11 cellular contexts compared by ENCODE assay signal in the genomic region with DNA sequence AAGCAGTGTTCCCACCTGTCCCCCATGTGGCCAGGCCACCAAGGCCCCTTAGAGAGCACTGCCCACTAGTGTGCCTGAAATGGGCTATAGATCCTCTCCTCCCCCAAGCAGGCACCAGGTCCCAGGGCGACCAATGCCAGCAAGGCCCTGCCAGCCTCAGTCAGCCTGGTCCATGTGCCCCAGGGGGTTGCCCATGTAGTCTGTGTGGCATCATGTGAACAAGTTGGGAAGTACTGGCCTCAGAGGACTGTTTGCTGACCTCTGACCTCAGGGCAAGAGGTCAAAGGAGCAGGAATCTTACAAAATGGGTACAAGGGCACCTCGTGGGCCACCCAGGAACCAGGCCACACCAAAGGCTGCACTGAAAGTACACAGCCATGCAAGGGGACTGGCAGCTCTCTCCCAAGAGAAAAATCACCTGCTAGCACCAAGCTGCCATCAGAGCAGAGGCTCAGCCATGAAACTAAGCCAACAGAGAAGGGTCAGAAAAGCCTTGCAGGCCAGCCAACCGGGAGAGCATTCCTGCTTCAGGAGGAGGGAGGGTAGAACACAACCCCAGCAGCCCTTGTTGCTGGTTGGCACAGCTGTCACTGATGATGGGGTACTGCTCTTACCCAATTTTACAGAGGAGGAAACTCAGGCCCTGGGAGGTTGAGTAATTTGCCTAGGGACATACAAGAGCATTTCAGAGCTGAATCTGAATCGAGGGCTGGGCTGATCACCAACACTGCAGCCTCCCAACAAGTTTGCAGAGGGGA. TPM values are rescaled to one million over a fixed set of nuclear protein-coding genes. Genes with fewer than 3 reads are reported as not detected.
A peak's percentile ranks its signal among the peaks of the same experiment; 100 is the strongest.
DNase-seq lines count a peak whose midpoint lies in the region; ATAC-seq and TF ChIP-seq lines count a peak whose summit lies in the region.
"Had no signal": no experiment of that assay in that cellular context is flagged by ENCODE, and none has a peak within 500 bp of the region (broad histone marks: within the 10 kb centered on the region; RNA-seq: fewer than 3 reads in every experiment).

No MANE protein-coding gene starts in this region.

- H3K27ac Mint-ChIP-seq in activated CD8-positive, alpha-beta T cell treated with anti-CD3 and anti-CD28 coated beads for 36 hours: peak overlapping the region; percentile 69
- no peak overlapping the region for H3K27ac Mint-ChIP-seq in Calu3 (ENCODE audit: unreplicated experiment)

- CTCF ChIA-PET in activated CD8-positive, alpha-beta T cell treated with anti-CD3 and anti-CD28 coated beads for 36 hours (lab: Charles Lee): interaction anchor here (1.2 to 1.8 kb wide), 3 partner anchors 13 to 45 kb away, joined by 3 to 5 read pairs (median 3); no protein-coding TSS in a partner anchor
- CTCF ChIA-PET in Calu3 (lab: Charles Lee): no interaction called here

- H3K9me3 ChIP-seq in right atrium auricular region: no peaks in the 10 kb centered on the region

- peaks cover 15% of the 10 kb centered on the region for H3K4me1 Mint-ChIP-seq in activated CD8-positive, alpha-beta T cell treated with anti-CD3 and anti-CD28 coated beads for 36 hours (ENCODE audit: low read depth)
- peaks cover 39% of the 10 kb centered on the region for H3K4me1 Mint-ChIP-seq in Calu3 (ENCODE audit: low read depth, unreplicated experiment)

- no peaks in the 10 kb centered on the region for H3K36me3 Mint-ChIP-seq in activated CD8-positive, alpha-beta T cell treated with anti-CD3 and anti-CD28 coated beads for 36 hours (ENCODE audit: low read depth)
- H3K36me3 Mint-ChIP-seq in Calu3 (ENCODE audit: insufficient read depth, unreplicated experiment): peaks cover 3% of the 10 kb centered on the region

- TF ChIP-seq CTCF in HL-60 (IDR thresholded peaks at IDR 0.05; ENCODE audit: insufficient read depth, low read length) (no peak), right atrium auricular region (IDR thresholded peaks at IDR 0.05) (no peak), Calu3 (IDR thresholded peaks at IDR 0.05; ENCODE audit: unreplicated experiment) (no peak)
- no peak for TF ChIP-seq CTCF in activated CD8-positive, alpha-beta T cell treated with anti-CD3 and anti-CD28 coated beads for 36 hours (IDR thresholded peaks at IDR 0.05)

- no peaks in the 10 kb centered on the region for H3K27me3 ChIP-seq in HL-60 (ENCODE audit: insufficient read depth, poor library complexity, severe bottlenecking)
- H3K27me3 ChIP-seq in right atrium auricular region: no peaks in the 10 kb centered on the region

- POLR2A ChIA-PET in activated CD8-positive, alpha-beta T cell treated with anti-CD3 and anti-CD28 coated beads for 36 hours (lab: Charles Lee): interaction anchor here (1.0 kb wide), 1 partner anchor 10 kb away, joined by 3 read pairs; no protein-coding TSS in a partner anchor

- H3K36me3 ChIP-seq in right atrium auricular region: no peaks in the 10 kb centered on the region

- H3K4me1 ChIP-seq in right atrium auricular region: peaks cover 0 to 30% of the 10 kb centered on the region in 2 donors

- intact Hi-C loops in activated CD8-positive, alpha-beta T cell treated with anti-CD3 and anti-CD28 coated beads for 36 hours (cut with micrococcal nuclease): no loop called here
- intact Hi-C loops in Calu3 (cut with micrococcal nuclease; ENCODE audit: unreplicated experiment): no loop called here

- peak; percentile 24 for DNase-seq in AG08395 (ENCODE audit: low spot score)
- DNase-seq in HL-60 (ENCODE audit: low read depth in 1 of 2, low spot score in 1 of 2): peak; percentile 94 to 99
- peak; percentile 1 for DNase-seq in activated CD8-positive, alpha-beta T cell treated with anti-CD3 and anti-CD28 coated beads for 36 hours
- DNase-seq in right atrium auricular region (ENCODE audit: low spot score): peak; percentile 73
- no peak for DNase-seq in DMS153 treated with DMSO at 0.1 percent for 48 hours (lab: John Stamatoyannopoulos, UW; ENCODE audit: unreplicated experiment)
- DNase-seq in activated CD8-positive, alpha-beta memory T cell treated with anti-CD3 and anti-CD28 coated beads for 24 hours: no peak
- DNase-seq in Calu3: no peak
- DNase-seq: COR-L47; NCI-H446; stimulated activated CD4-positive, alpha-beta T cell treated with anti-CD3 and anti-CD28 coated beads, Interleukin-2, amount 100 ng/mL, for 24 hours had no signal

- H3K27me3 Mint-ChIP-seq in activated CD8-positive, alpha-beta T cell treated with anti-CD3 and anti-CD28 coated beads for 36 hours: peaks cover 1% of the 10 kb centered on the region
- no peaks in the 10 kb centered on the region for H3K27me3 Mint-ChIP-seq in Calu3 (ENCODE audit: unreplicated experiment)

- H3K4me3 ChIP-seq in HL-60 (replicated peaks; ENCODE audit: insufficient read depth, low read length) (no peak overlapping the region), right atrium auricular region (no peak overlapping the region)

- BruUV-seq in Calu3 (replicated peaks; lab: Mats Ljungman, UMichigan): no TSS peak

- no peak for ATAC-seq in activated CD8-positive, alpha-beta T cell treated with anti-CD3 and anti-CD28 coated beads for 36 hours
- no peak for ATAC-seq in HG03571 (IDR thresholded peaks at IDR 0.05; ENCODE audit: unreplicated experiment)

- H3K27ac ChIP-seq in HL-60 (replicated peaks): peak overlapping the region; percentile 61
- peak overlapping the region; percentile 39 to 62 for H3K27ac ChIP-seq in right atrium auricular region

- H3K9me3 Mint-ChIP-seq in activated CD8-positive, alpha-beta T cell treated with anti-CD3 and anti-CD28 coated beads for 36 hours: no peaks in the 10 kb centered on the region
- no peaks in the 10 kb centered on the region for H3K9me3 Mint-ChIP-seq in Calu3 (ENCODE audit: low read depth, unreplicated experiment)

- H3K4me3 Mint-ChIP-seq in activated CD8-positive, alpha-beta T cell treated with anti-CD3 and anti-CD28 coated beads for 36 hours: no peak overlapping the region
- no peak overlapping the region for H3K4me3 Mint-ChIP-seq in Calu3 (ENCODE audit: low read depth, unreplicated experiment)

RNA-seq across cellular contexts. Expression of a gene that starts 5.2 kb away (rescaled TPM):
- total RNA-seq in activated CD8-positive, alpha-beta T cell treated with anti-CD3 and anti-CD28 coated beads for 36 hours: 100 to 1,000 TPM; 111 to 117 TPM
- total RNA-seq in right atrium auricular region (10 to 100 TPM; 57.1 to 82.8 TPM), Calu3 (2022) (61.7 and 76.6 TPM in 2 replicates)

RNA-seq across cellular contexts. Expression of a gene that starts 21.2 kb away (rescaled TPM):
- total RNA-seq in activated CD8-positive, alpha-beta T cell treated with anti-CD3 and anti-CD28 coated beads for 36 hours: 1 to 10 TPM; 4.1 to 4.6 TPM
- total RNA-seq in right atrium auricular region: 10 to 100 TPM in 1 of 2 donors, 1 to 10 TPM in 1; 9.3 to 14.9 TPM
- total RNA-seq in Calu3 (2022): 1.6 and 1.7 TPM in 2 replicates

RNA-seq across cellular contexts. Expression of a gene that starts 40.0 kb away (rescaled TPM):
- 10 to 100 TPM; 85.0 to 87.7 TPM for total RNA-seq in activated CD8-positive, alpha-beta T cell treated with anti-CD3 and anti-CD28 coated beads for 36 hours
- total RNA-seq in right atrium auricular region (10 to 100 TPM; 41.7 to 42.3 TPM), Calu3 (2022) (56.1 and 58.5 TPM in 2 replicates)

Comparison
In these comparisons a context has a peak if more than half of its experiments do, and no peak if none do; other contexts are left out.
1. DNase-seq: peak in AG08395 (single experiment), HL-60 (2 of 2), activated CD8-positive, alpha-beta T cell treated with anti-CD3 and anti-CD28 coated beads for 36 hours (single experiment) and right atrium auricular region (single experiment); none in DMS153 treated with DMSO at 0.1 percent for 48 hours (single experiment), activated CD8-positive, alpha-beta memory T cell treated with anti-CD3 and anti-CD28 coated beads for 24 hours (single experiment) and Calu3 (single experiment).